17 cellular contexts compared by ENCODE assay signal in the genomic region with DNA sequence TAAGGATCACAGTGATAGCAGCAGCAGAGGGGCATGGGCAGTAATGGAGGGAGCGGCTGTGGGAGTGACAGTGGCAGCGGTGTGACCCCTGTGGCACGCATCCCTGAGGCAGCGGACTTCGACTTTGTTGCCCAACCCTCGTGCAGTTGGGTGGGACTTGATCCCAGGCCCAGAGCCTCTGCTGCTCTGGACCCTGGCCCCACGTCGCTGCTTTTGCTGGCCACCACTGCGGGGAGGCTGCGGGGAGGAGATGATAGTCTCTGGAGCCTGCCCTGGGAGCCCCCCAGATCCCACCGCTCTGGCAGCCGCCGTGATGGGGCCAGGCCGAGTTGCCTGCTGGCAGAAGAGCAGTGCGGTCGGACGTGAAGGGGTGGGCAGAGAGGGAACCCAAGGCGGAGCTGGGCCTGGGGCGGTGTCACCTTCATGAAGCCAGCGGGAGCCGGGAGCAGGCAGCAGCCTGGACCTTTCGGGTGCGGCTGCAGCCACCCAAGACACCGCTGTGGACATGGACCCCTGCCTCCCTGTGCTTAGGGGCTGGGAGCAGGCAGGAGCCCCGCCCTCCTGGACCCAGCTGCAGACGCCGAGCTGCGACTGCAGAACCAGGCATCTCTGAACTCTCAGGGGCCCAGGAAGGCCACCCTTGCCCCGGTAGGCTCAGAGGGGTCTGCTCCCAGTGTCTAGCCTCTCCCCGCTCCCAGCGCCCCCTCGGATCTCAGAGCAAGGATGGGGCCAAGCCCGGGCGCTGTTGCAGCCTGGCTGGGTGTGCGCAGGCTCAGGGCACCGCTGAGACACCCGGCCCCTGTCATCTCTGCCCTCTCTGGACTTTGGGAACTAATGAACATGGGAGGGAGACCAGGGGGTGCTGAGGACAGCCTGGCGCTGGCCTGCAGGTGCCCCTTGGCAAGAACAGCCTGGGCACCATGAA. TPM values are rescaled to one million over a fixed set of nuclear protein-coding genes. Genes with fewer than 3 reads are reported as not detected.
DNase-seq lines count a peak whose midpoint lies in the region; ATAC-seq and TF ChIP-seq lines count a peak whose summit lies in the region.
"Had no signal": no experiment of that assay in that cellular context is flagged by ENCODE, and none has a peak within 500 bp of the region (broad histone marks: within the 10 kb centered on the region; RNA-seq: fewer than 3 reads in every experiment).

No MANE protein-coding gene starts in this region.

- H3K4me1 ChIP-seq in GM23338 (ENCODE audit: insufficient read depth) (no peaks in the 10 kb centered on the region), Panc1 (ENCODE audit: control insufficient read depth, insufficient read depth, low read length) (peaks cover 8% of the 10 kb centered on the region; the same call in 1 of the 2 replicates), mesenchymal stem cell (ENCODE audit: control insufficient read depth, insufficient read depth, low read depth, low read length) (no peaks in the 10 kb centered on the region), upper lobe of left lung (peaks cover 0 to 6% (median 3%) of the 10 kb centered on the region in 4 donors)
- H3K4me1 ChIP-seq: BLaER1 had no signal

- TF ChIP-seq POLR2A in upper lobe of left lung (IDR thresholded peaks at IDR 0.05): no peak

- H3K4ac ChIP-seq in mesenchymal stem cell (ENCODE audit: low read depth in 1 of 2, low read length in 2 of 2): no peak overlapping the region

- no peak overlapping the region for H3K9ac ChIP-seq in mesenchymal stem cell (ENCODE audit: low read length)
- H3K9ac ChIP-seq: BLaER1 had no signal

- H4K91ac ChIP-seq in mesenchymal stem cell (ENCODE audit: low read length): peak overlapping the region; percentile 22

- no peak overlapping the region for H3K27ac Mint-ChIP-seq in GM23338
- H3K27ac Mint-ChIP-seq: CD4-positive, alpha-beta T cell had no signal

- H3K4me3 ChIP-seq in GM23338 (no peak overlapping the region), Panc1 (ENCODE audit: low read depth in 2 of 2, low read length in 2 of 2) (no peak overlapping the region), mesenchymal stem cell (ENCODE audit: insufficient read depth in 1 of 2, low read depth in 1 of 2, low read length in 2 of 2) (no peak overlapping the region), upper lobe of left lung (no peak overlapping the region)
- H3K4me3 ChIP-seq: BLaER1 had no signal

- H3K4me3 Mint-ChIP-seq in GM23338: no peak overlapping the region
- H3K4me3 Mint-ChIP-seq: CD4-positive, alpha-beta T cell had no signal

- no peaks in the 10 kb centered on the region for H3K9me3 ChIP-seq in Panc1 (ENCODE audit: control insufficient read depth, insufficient read depth, low read depth, low read length)
- no peaks in the 10 kb centered on the region for H3K9me3 ChIP-seq in mesenchymal stem cell (ENCODE audit: control insufficient read depth, low read length)
- no peaks in the 10 kb centered on the region for H3K9me3 ChIP-seq in upper lobe of left lung
- H3K9me3 ChIP-seq: BLaER1 had no signal

- no peaks in the 10 kb centered on the region for H3K36me3 ChIP-seq in GM23338 (ENCODE audit: insufficient read depth)
- H3K36me3 ChIP-seq in Panc1 (ENCODE audit: control insufficient read depth, insufficient read depth, low read length): no peaks in the 10 kb centered on the region
- no peaks in the 10 kb centered on the region for H3K36me3 ChIP-seq in mesenchymal stem cell (ENCODE audit: control insufficient read depth in 1 of 2, insufficient read depth in 2 of 2, low read depth in 1 of 2, low read length in 2 of 2)
- H3K36me3 ChIP-seq in upper lobe of left lung: no peaks in the 10 kb centered on the region
- H3K36me3 ChIP-seq: BLaER1 had no signal

- H2BK5ac ChIP-seq in mesenchymal stem cell (ENCODE audit: low read depth, low read length, poor library complexity, severe bottlenecking): no peak overlapping the region

- POLR2A ChIA-PET in Panc1 (lab: Charles Lee): no interaction called here

- H3K14ac ChIP-seq in mesenchymal stem cell (ENCODE audit: low read length in 2 of 2): no peak overlapping the region

- CTCF ChIA-PET in Panc1 (lab: Charles Lee): no interaction called here

- in situ Hi-C loops in Panc1 (cut with HindIII; ENCODE audit: low pct_unique_long_range_greater_than_20kb, low sequenced_read_pairs): no loop called here

- no peak overlapping the region for H3K27ac ChIP-seq in GM23338 (ENCODE audit: low read depth)
- H3K27ac ChIP-seq in Panc1 (ENCODE audit: low read length): no peak overlapping the region
- no peak overlapping the region for H3K27ac ChIP-seq in mesenchymal stem cell (ENCODE audit: low read length, poor library complexity, severe bottlenecking)
- H3K27ac ChIP-seq in upper lobe of left lung: no peak overlapping the region
- H3K27ac ChIP-seq: BLaER1 had no signal

- no peaks in the 10 kb centered on the region for H3K9me2 ChIP-seq in GM23338 (ENCODE audit: insufficient read depth)

- no peak overlapping the region for H3K4me2 ChIP-seq in GM23338
- no peak overlapping the region for H3K4me2 ChIP-seq in mesenchymal stem cell (ENCODE audit: low read length, poor library complexity, severe bottlenecking)
- H3K4me2 ChIP-seq: BLaER1 had no signal

- no peak overlapping the region for H4K8ac ChIP-seq in mesenchymal stem cell (ENCODE audit: low read length)

- H3K36me3 Mint-ChIP-seq in GM23338 (ENCODE audit: low read depth): no peaks in the 10 kb centered on the region

- no peaks in the 10 kb centered on the region for H3F3A ChIP-seq in GM23338 (replicated peaks; ENCODE audit: low read depth)

- H3K9me3 Mint-ChIP-seq in GM23338: no peaks in the 10 kb centered on the region
- H3K9me3 Mint-ChIP-seq: CD4-positive, alpha-beta T cell had no signal

- H3K79me2 ChIP-seq in GM23338 (replicated peaks; ENCODE audit: insufficient read depth): no peaks in the 10 kb centered on the region

- H2BK12ac ChIP-seq in mesenchymal stem cell (ENCODE audit: low read length in 2 of 2): no peak overlapping the region

- DNase-seq in GM23338 (ENCODE audit: low spot score) (no peak), Panc1 (ENCODE audit: low read depth, low spot score) (no peak), mesenchymal stem cell (no peak), upper lobe of left lung (peak in 1 of 2 donors; percentile 71)
- no peak for DNase-seq in effector CD8-positive, alpha-beta T cell (lab: John Stamatoyannopoulos, UW)
- DNase-seq: CD4-positive, alpha-beta T cell; KBM-7; NCI-H1092; NCI-H1436; NCI-H187 treated with DMSO at 0.1 percent for 48 hours; NCI-H2107; NCI-H446 treated with DMSO at 0.1 percent for 48 hours; NCI-H526 treated with DMSO at 0.1 percent for 48 hours; SHP77 had no signal

- intact Hi-C loops in Panc1 (cut with micrococcal nuclease; ENCODE audit: unreplicated experiment): loop anchor here (10.0 kb wide), 1 partner anchor 179 kb away; no protein-coding TSS in a partner anchor

- peaks cover 4% of the 10 kb centered on the region; the same call in 2 of the 3 replicates for H3K4me1 Mint-ChIP-seq in GM23338

- peaks cover 3% of the 10 kb centered on the region for H3K79me1 ChIP-seq in mesenchymal stem cell (replicated peaks; ENCODE audit: low read length, poor library complexity, severe bottlenecking)

- ATAC-seq in GM23338 (peak; percentile 45), Panc1 (0 out of 2 replicates have a peak, but pooled peaks have one; percentile 5), upper lobe of left lung (ENCODE audit: low FRiP score in 2 of 2) (peak; percentile 25 to 63), HG02852 (IDR thresholded peaks at IDR 0.05; ENCODE audit: unreplicated experiment) (no peak), GM18873 (IDR thresholded peaks at IDR 0.05; ENCODE audit: low FRiP score, unreplicated experiment) (no peak)

- no TSS peak for BruUV-seq in Panc1 (replicated peaks; lab: Mats Ljungman, UMichigan)

- no peak for TF ChIP-seq CTCF in GM23338 (conservative IDR thresholded peaks at IDR 0.05; ENCODE audit: low read depth in 2 of 2)
- TF ChIP-seq CTCF in Panc1 (IDR thresholded peaks at IDR 0.05): no peak
- no peak for TF ChIP-seq CTCF in upper lobe of left lung (IDR thresholded peaks at IDR 0.05)

- no peaks in the 10 kb centered on the region for H3K27me3 ChIP-seq in GM23338 (ENCODE audit: insufficient read depth)
- H3K27me3 ChIP-seq in Panc1 (ENCODE audit: control insufficient read depth, insufficient read depth, low read length): no peaks in the 10 kb centered on the region
- no peaks in the 10 kb centered on the region for H3K27me3 ChIP-seq in mesenchymal stem cell (ENCODE audit: control insufficient read depth in 1 of 2, insufficient read depth in 1 of 2, low read length in 2 of 2)
- no peaks in the 10 kb centered on the region for H3K27me3 ChIP-seq in upper lobe of left lung
- H3K27me3 ChIP-seq: BLaER1 had no signal

- H3K18ac ChIP-seq in mesenchymal stem cell (ENCODE audit: low read depth in 1 of 2, low read length in 2 of 2): no peak overlapping the region

- no peak overlapping the region for H2AK5ac ChIP-seq in mesenchymal stem cell (ENCODE audit: low read length, severe bottlenecking)

- no peak for TF ChIP-seq EP300 in upper lobe of left lung (IDR thresholded peaks at IDR 0.05)

- no peak overlapping the region for H2BK120ac ChIP-seq in mesenchymal stem cell (ENCODE audit: low read depth, low read length)

- H2BK15ac ChIP-seq in mesenchymal stem cell (ENCODE audit: low read depth, poor library complexity, severe bottlenecking): no peak overlapping the region

- 95% methylated on average over 38 of the region's 38 CpGs for WGBS in mesenchymal stem cell
- 94% methylated on average over 24 to 26 of the region's 38 CpGs for WGBS in upper lobe of left lung, 2 donors

- H2AFZ ChIP-seq in GM23338 (peak overlapping the region; percentile 10; the same call in 1 of the 2 replicates), mesenchymal stem cell (ENCODE audit: low read depth, low read length) (no peak overlapping the region)

- no peaks in the 10 kb centered on the region for H4K20me1 ChIP-seq in GM23338 (replicated peaks; ENCODE audit: insufficient read depth)
- H4K20me1 ChIP-seq: BLaER1 had no signal

- no peaks in the 10 kb centered on the region for H3K27me3 Mint-ChIP-seq in GM23338 (ENCODE audit: insufficient read depth, low read depth, poor library complexity)
- H3K27me3 Mint-ChIP-seq: CD4-positive, alpha-beta T cell had no signal

- H3K23ac ChIP-seq in mesenchymal stem cell (ENCODE audit: low read length in 2 of 2): no peak overlapping the region

TF ChIP-seq in GM23338, 12 proteins besides CTCF, POLR2A, EP300 and RAD21 (continues in another document):
- TF ChIP-seq ZNF114 (CRISPR knock-in tag; IDR thresholded peaks at IDR 0.05): no peak

RNA-seq across cellular contexts. Expression of a gene that starts 38.3 kb away (rescaled TPM):
- total RNA-seq in GM23338 (2014; rRNA removed; shearing (Covaris generic)): 55.5 and 55.8 TPM in 2 replicates
- 54.9 and 61.1 TPM in 2 replicates for polyA plus RNA-seq in GM23338 (2016; fragmentation: Nextera tagmentation; extraction: Ambion mirVana)
- total RNA-seq in Panc1 (2021; ENCODE audit: unreplicated experiment): 70.2 TPM
- 53.1 TPM for polyA plus RNA-seq in Panc1 (2012; ENCODE audit: insufficient read length)
- 24.2 TPM for polyA plus RNA-seq in mesenchymal stem cell (2013, experiment 1 of 2)
- polyA plus RNA-seq in mesenchymal stem cell (2013, experiment 2 of 2): 24.8 TPM
- total RNA-seq in upper lobe of left lung: 10 to 100 TPM; 11.5 to 44.0 (median 39.4) TPM

RNA-seq across cellular contexts. Expression of a gene that starts 56.2 kb away (rescaled TPM):
- 26.2 and 31.1 TPM in 2 replicates for total RNA-seq in GM23338 (2014; rRNA removed; shearing (Covaris generic))
- polyA plus RNA-seq in GM23338 (2016; fragmentation: Nextera tagmentation; extraction: Ambion mirVana): 21.0 and 25.1 TPM in 2 replicates
- total RNA-seq in Panc1 (2021; ENCODE audit: unreplicated experiment) (298 TPM), upper lobe of left lung (100 to 1,000 TPM in 3 of 6 donors, 10 to 100 TPM in 3; 77.5 to 119 (median 107) TPM)
- 335 TPM for polyA plus RNA-seq in Panc1 (2012; ENCODE audit: insufficient read length)
- 56.1 TPM for polyA plus RNA-seq in mesenchymal stem cell (2013, experiment 1 of 2)
- polyA plus RNA-seq in mesenchymal stem cell (2013, experiment 2 of 2): 57.5 TPM

Comparison
In these comparisons a context has a peak if more than half of its experiments do, and no peak if none do; other contexts are left out.
1. ATAC-seq: peak in GM23338 (single experiment), Panc1 (single experiment) and upper lobe of left lung (2 of 2); none in HG02852 (single experiment) and GM18873 (single experiment).